ENCODE assay signal across 8 cellular contexts in genomic region chr13:113742000-113742441, GRCh38. TPM values are rescaled to one million over a fixed set of nuclear protein-coding genes. Genes with fewer than 3 reads are reported as not detected.
A peak's percentile ranks its signal among the peaks of the same experiment; 100 is the strongest.
DNase-seq lines count a peak whose midpoint lies in the region; ATAC-seq and TF ChIP-seq lines count a peak whose summit lies in the region.

No MANE protein-coding gene starts in this region.

- ATAC-seq in CD4-positive, alpha-beta T cell (ENCODE audit: poor library complexity): peak; percentile 30
- ATAC-seq in HG02938 (IDR thresholded peaks at IDR 0.05; ENCODE audit: unreplicated experiment): no peak

- no peaks in the 10 kb centered on the region for H3K9me3 ChIP-seq in CD4-positive, alpha-beta T cell (ENCODE audit: control insufficient read depth, low read length)
- H3K9me3 ChIP-seq in vagina: no peaks in the 10 kb centered on the region

- CTCF ChIA-PET in CD4-positive, alpha-beta T cell (lab: Charles Lee): interaction anchor here (1.6 kb wide), 1 partner anchor 17 kb away, joined by 3 read pairs; the partner anchor contains the start of gene TMEM255B

- no peaks in the 10 kb centered on the region for H3K36me3 ChIP-seq in vagina

- peak overlapping the region; percentile 66 for H3K27ac Mint-ChIP-seq in CD4-positive, alpha-beta T cell
- H3K27ac Mint-ChIP-seq in HFFc6 (no peak overlapping the region), osteocyte (ENCODE audit: unreplicated experiment) (no peak overlapping the region)

- peaks cover 29% of the 10 kb centered on the region for H3K27me3 ChIP-seq in CD4-positive, alpha-beta T cell (ENCODE audit: control insufficient read depth, insufficient read depth, low read length)
- H3K27me3 ChIP-seq in vagina: no peaks in the 10 kb centered on the region

- peaks cover 41% of the 10 kb centered on the region for H3K27me3 Mint-ChIP-seq in CD4-positive, alpha-beta T cell
- H3K27me3 Mint-ChIP-seq in HFFc6 (ENCODE audit: insufficient read depth) (peaks cover 28% of the 10 kb centered on the region), osteocyte (ENCODE audit: unreplicated experiment) (peaks cover 6% of the 10 kb centered on the region)

- no peak for TF ChIP-seq POLR2A in vagina (IDR thresholded peaks at IDR 0.05)

- POLR2A ChIA-PET in CD4-positive, alpha-beta T cell (lab: Charles Lee): interaction anchor here (1.3 kb wide), 1 partner anchor 9 kb away, joined by 4 read pairs; no protein-coding TSS in a partner anchor

- H3K4me3 Mint-ChIP-seq in CD4-positive, alpha-beta T cell: peak overlapping the region; percentile 25
- H3K4me3 Mint-ChIP-seq in HFFc6 (no peak overlapping the region), osteocyte (ENCODE audit: unreplicated experiment) (no peak overlapping the region)

- no peaks in the 10 kb centered on the region for H3K9me3 Mint-ChIP-seq in CD4-positive, alpha-beta T cell
- H3K9me3 Mint-ChIP-seq in HFFc6: no peaks in the 10 kb centered on the region
- H3K9me3 Mint-ChIP-seq in osteocyte (ENCODE audit: unreplicated experiment): no peaks in the 10 kb centered on the region

- TF ChIP-seq CTCF in CD4-positive, alpha-beta T cell (IDR thresholded peaks at IDR 0.05): no peak
- TF ChIP-seq CTCF in HFFc6 (IDR thresholded peaks at IDR 0.05): no peak; the same call in none of the 2 replicates
- TF ChIP-seq CTCF in epithelial cell of esophagus (IDR thresholded peaks at IDR 0.05; ENCODE audit: insufficient read depth, low read depth, low read length, missing control alignments): no peak
- TF ChIP-seq CTCF in osteocyte (IDR thresholded peaks at IDR 0.05): peak; percentile 34
- no peak for TF ChIP-seq CTCF in GM20000 (IDR thresholded peaks at IDR 0.05; ENCODE audit: extremely low read depth, missing control alignments)
- no peak for TF ChIP-seq CTCF in vagina (IDR thresholded peaks at IDR 0.05)

- H3K4me3 ChIP-seq in epithelial cell of esophagus (ENCODE audit: low read length) (no peak overlapping the region), vagina (no peak overlapping the region)

- no peak overlapping the region for H3K27ac ChIP-seq in CD4-positive, alpha-beta T cell (ENCODE audit: low read depth, low read length)
- no peak overlapping the region for H3K27ac ChIP-seq in vagina

- peaks cover 8% of the 10 kb centered on the region for H3K4me1 ChIP-seq in vagina

- no peak for DNase-seq in CD4-positive, alpha-beta T cell
- DNase-seq in HFFc6 (peak; percentile 32), SIG-M5 (lab: John Stamatoyannopoulos, UW) (peak; percentile 68), epithelial cell of esophagus (ENCODE audit: low read depth) (peak; percentile 53), osteocyte (ENCODE audit: extremely low spot score, unreplicated experiment) (no peak), GM20000 (ENCODE audit: low spot score) (no peak), vagina (ENCODE audit: extremely low spot score in 2 of 2) (no peak)

- peaks cover 23% of the 10 kb centered on the region for H3K4me1 Mint-ChIP-seq in CD4-positive, alpha-beta T cell (ENCODE audit: low read depth)
- H3K4me1 Mint-ChIP-seq in HFFc6 (ENCODE audit: low read depth): 0 out of 2 replicates have a peak, but pooled peaks cover 9% of the 10 kb centered on the region
- H3K4me1 Mint-ChIP-seq in osteocyte (ENCODE audit: unreplicated experiment): peaks cover 5% of the 10 kb centered on the region

- no peaks in the 10 kb centered on the region for H3K36me3 Mint-ChIP-seq in CD4-positive, alpha-beta T cell (ENCODE audit: low read depth)
- H3K36me3 Mint-ChIP-seq in HFFc6 (ENCODE audit: low read depth) (no peaks in the 10 kb centered on the region), osteocyte (ENCODE audit: unreplicated experiment) (no peaks in the 10 kb centered on the region)

- intact Hi-C loops in CD4-positive, alpha-beta T cell (cut with DNase I, micrococcal nuclease): no loop called here
- intact Hi-C loops in vagina (cut with DNase I): no loop called here

RNA-seq across cellular contexts. Expression of gene TMEM255B, which starts 17.0 kb away (rescaled TPM):
- total RNA-seq in CD4-positive, alpha-beta T cell: 1 to 10 TPM; 1.0 to 1.2 TPM
- total RNA-seq in HFFc6 (2021; fragmentation: NEBNext Ultra II Directional; extraction: Animal tissue kit (Norgen Biotek cat#: 25700)): 10 to 100 TPM in 1 of 6 experiments, 1 to 10 TPM in 5; 8.2 to 10.3 (median 9.1) TPM
- 0.84 and 0.89 TPM in 2 replicates for total RNA-seq in osteocyte
- 6.4 TPM for total RNA-seq in vagina

Comparison
In these comparisons a context has a peak if more than half of its experiments do, and no peak if none do; other contexts are left out.
1. DNase-seq: peak in HFFc6 (single experiment), SIG-M5 (single experiment) and epithelial cell of esophagus (single experiment); none in CD4-positive, alpha-beta T cell (0 of 10), osteocyte (single experiment), GM20000 (single experiment) and vagina (0 of 2).